In genomic region chr9:34375901-34376595, GRCh38 we compare ENCODE assay signal across 9 cellular contexts. TPM values are rescaled to one million over a fixed set of nuclear protein-coding genes. Genes with fewer than 3 reads are reported as not detected.
DNase-seq lines count a peak whose midpoint lies in the region; ATAC-seq, FAIRE-seq and TF ChIP-seq lines count a peak whose summit lies in the region.
"Had no signal": no experiment of that assay in that cellular context is flagged by ENCODE, and none has a peak within 500 bp of the region (broad histone marks: within the 10 kb centered on the region; RNA-seq: fewer than 3 reads in every experiment).

No MANE protein-coding gene starts in this region.

- WGBS in small intestine, 3 donors = 4 to 8% (median 6%) methylated on average over 21 to 22 of the region's 22 CpGs

- TF ChIP-seq POLR2A in breast epithelium (IDR thresholded peaks at IDR 0.05) = no peak

- peak; percentile 76 for DNase-seq in HT-29 (ENCODE audit: low spot score)
- peak in 30 of 34 experiments; percentile 15 to 59 (median 40) for DNase-seq in T-cell
- peak in 1 of 2 donors; percentile 52 for DNase-seq in breast epithelium (ENCODE audit: low spot score in 2 of 2)
- DNase-seq in iris pigment epithelial cell (ENCODE audit: low read depth) = peak; percentile 18
- DNase-seq in small intestine = peak; percentile 76
- no peak for DNase-seq in occipital lobe (lab: John Stamatoyannopoulos, UW)

- no peaks in the 10 kb centered on the region for H3K27me3 Mint-ChIP-seq in T-cell

- H3K4me1 Mint-ChIP-seq in T-cell = peaks cover 34 to 46% (median 40%) of the 10 kb centered on the region in 3 donors

- H3K4me3 ChIP-seq in GM08714 (ENCODE audit: low read length) (peak overlapping the region; percentile 59; the same call in 1 of the 2 replicates), breast epithelium (peak overlapping the region; percentile 66 to 78 (median 76)), small intestine (ENCODE audit: low read depth in 1 of 2, low read length in 2 of 2) (peak overlapping the region; percentile 58 to 85)

- H3K4me1 ChIP-seq in breast epithelium (peaks cover 5 to 6% of the 10 kb centered on the region in 2 donors), small intestine (ENCODE audit: control insufficient read depth in 2 of 2, insufficient read depth in 1 of 2, low read depth in 1 of 2, low read length in 1 of 2) (peaks cover 2 to 4% of the 10 kb centered on the region in 2 donors)

- peak overlapping the region; percentile 89 to 94 (median 90) for H3K4me3 Mint-ChIP-seq in T-cell

- H3K27me3 ChIP-seq in breast epithelium = no peaks in the 10 kb centered on the region
- H3K27me3 ChIP-seq in small intestine (ENCODE audit: control insufficient read depth in 2 of 2, insufficient read depth in 2 of 2, low read length in 2 of 2) = no peaks in the 10 kb centered on the region

- FAIRE-seq in small intestine (lab: Jason Lieb, UNC) = no peak
- FAIRE-seq: endometrium had no signal

- H3K9me3 ChIP-seq in breast epithelium (no peaks in the 10 kb centered on the region), small intestine (ENCODE audit: control insufficient read depth, low read depth) (no peaks in the 10 kb centered on the region)

- no peaks in the 10 kb centered on the region for H3K9me3 Mint-ChIP-seq in T-cell

- peak in 1 of 3 donors; percentile 17 for TF ChIP-seq CTCF in breast epithelium (IDR thresholded peaks at IDR 0.05)

- H3K27ac ChIP-seq in breast epithelium (peak overlapping the region; percentile 80), small intestine (ENCODE audit: low read depth in 1 of 2, low read length in 1 of 2) (peak overlapping the region; percentile 93 to 95)

- POLR2A ChIA-PET in T-cell (lab: Charles Lee) = interaction anchor here in 1 of 2 donors (0.5 to 0.6 kb wide), 2 partner anchors 100 to 148 kb away, joined by 3 to 7 read pairs; no protein-coding TSS in a partner anchor

- H3K36me3 ChIP-seq in breast epithelium = no peaks in the 10 kb centered on the region
- peaks cover 3 to 8% of the 10 kb centered on the region in 2 donors for H3K36me3 ChIP-seq in small intestine (ENCODE audit: control insufficient read depth in 2 of 2, insufficient read depth in 2 of 2, low read length in 2 of 2)

- CTCF ChIA-PET in T-cell (lab: Charles Lee) = interaction anchor here (1.1 to 3.6 kb wide), 5 partner anchors 42 to 289 kb away, joined by 3 to 21 read pairs (median 5); no protein-coding TSS in a partner anchor

- H3K36me3 Mint-ChIP-seq in T-cell = no peaks in the 10 kb centered on the region

- peak in 3 of 4 experiments; percentile 20 to 28 (median 22) for ATAC-seq in T-cell (replicated peaks in 1 of 4)
- ATAC-seq in HG03108 (IDR thresholded peaks at IDR 0.05; ENCODE audit: unreplicated experiment) = no peak

- H3K27ac Mint-ChIP-seq in T-cell = peak overlapping the region; percentile 87 to 89

- intact Hi-C loops in breast epithelium (cut with DNase I; ENCODE audit: low total_unique reads) = no loop called here

RNA-seq across cellular contexts. Expression of gene MYORG, which starts 0.7 kb away (rescaled TPM):
- total RNA-seq in HT-29 (2014; rRNA removed; shearing (Covaris generic)) = 26.5 and 29.5 TPM in 2 replicates
- total RNA-seq in T-cell = 1 to 10 TPM in 3 of 5 donors, under 1 TPM in 2; 0.72 to 2.3 (median 1.6) TPM
- 10 to 100 TPM in 1 of 3 donors, 1 to 10 TPM in 2; 2.9 to 11.5 (median 6.4) TPM for total RNA-seq in breast epithelium
- polyA plus RNA-seq in small intestine = 10 to 100 TPM in 2 of 3 donors, 1 to 10 TPM in 1; 9.7 to 17.1 (median 10.3) TPM
- total RNA-seq in occipital lobe = 4.7 TPM

RNA-seq across cellular contexts. Expression of gene NUDT2, which starts 46.7 kb away (rescaled TPM):
- total RNA-seq in HT-29 (2014; rRNA removed; shearing (Covaris generic)) = 15.9 and 16.4 TPM in 2 replicates
- total RNA-seq in T-cell (10 to 100 TPM in 4 of 5 donors, 1 to 10 TPM in 1; 9.9 to 22.7 (median 17.4) TPM), breast epithelium (10 to 100 TPM; 20.0 to 22.0 (median 21.6) TPM), occipital lobe (17.3 TPM)
- polyA plus RNA-seq in small intestine = 10 to 100 TPM; 25.5 to 47.3 (median 37.5) TPM

RNA-seq across cellular contexts. Expression of gene KIF24, which starts 47.0 kb away (rescaled TPM):
- 8.0 and 8.4 TPM in 2 replicates for total RNA-seq in HT-29 (2014; rRNA removed; shearing (Covaris generic))
- total RNA-seq in T-cell = under 1 TPM; 0.15 to 0.41 (median 0.23) TPM
- total RNA-seq in breast epithelium = 1 to 10 TPM; 1.3 to 2.6 (median 1.3) TPM
- polyA plus RNA-seq in small intestine = 1 to 10 TPM in 1 of 3 donors, under 1 TPM in 2; 0.27 to 1.5 (median 0.45) TPM
- total RNA-seq in occipital lobe = 0.78 TPM
